In the genomic region with DNA sequence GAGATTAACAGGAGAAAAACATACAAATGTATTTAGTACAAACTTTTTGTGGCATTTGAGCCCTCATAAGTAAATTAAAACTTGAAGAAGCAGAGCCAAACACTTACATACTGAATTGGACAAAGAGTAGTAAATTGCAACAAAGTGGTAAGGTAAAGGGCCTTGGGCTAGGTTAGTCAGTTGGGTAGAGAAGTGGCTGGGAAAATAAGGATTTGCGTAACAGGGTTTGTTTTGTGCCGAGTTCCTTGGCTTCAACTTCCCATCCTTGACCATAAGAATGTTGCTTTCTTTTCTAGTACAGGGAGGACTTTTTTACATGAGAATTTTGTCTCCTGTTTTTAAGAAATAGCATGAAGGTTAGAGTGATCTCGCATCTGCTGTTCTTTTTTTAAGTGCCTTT, we compare ENCODE assay signal across 27 cellular contexts. TPM values are rescaled to one million over a fixed set of nuclear protein-coding genes. Genes with fewer than 3 reads are reported as not detected.
A peak's percentile ranks its signal among the peaks of the same experiment; 100 is the strongest.
DNase-seq lines count a peak whose midpoint lies in the region; ATAC-seq and TF ChIP-seq lines count a peak whose summit lies in the region.
"Had no signal": no experiment of that assay in that cellular context is flagged by ENCODE, and none has a peak within 500 bp of the region (broad histone marks: within the 10 kb centered on the region; RNA-seq: fewer than 3 reads in every experiment).

No MANE protein-coding gene starts in this region.

- ATAC-seq in thoracic aorta (ENCODE audit: insufficient number of reproducible peaks, low FRiP score, low read depth) = no peak
- no peak for ATAC-seq in GM18520 (IDR thresholded peaks at IDR 0.05; ENCODE audit: unreplicated experiment)
- no peak for ATAC-seq in HG03280 (IDR thresholded peaks at IDR 0.05; ENCODE audit: unreplicated experiment)
- ATAC-seq: activated naive CD8-positive, alpha-beta T cell treated with anti-CD3 and anti-CD28 coated beads, Interleukin-2, amount 50 U/mL, for 24 hours; CD8-positive, alpha-beta T cell; HepG2; SK-N-SH treated with all-trans-retinoic acid at 6 μM for 48 hours had no signal

- peak overlapping the region; percentile 40 to 49 for H3K27ac ChIP-seq in thoracic aorta
- H3K27ac ChIP-seq: cardiac muscle cell, neural progenitor cell, prostate gland, skin epidermis had no signal

- no peak overlapping the region for H3K4me2 ChIP-seq in Loucy (ENCODE audit: low read depth, low read length, poor library complexity, severe bottlenecking)
- H3K4me2 ChIP-seq: neural progenitor cell had no signal

- TF ChIP-seq CTCF in Loucy (conservative IDR thresholded peaks at IDR 0.05; ENCODE audit: low read length) (no peak), thoracic aorta (IDR thresholded peaks at IDR 0.05) (no peak)

- H3K4me1 ChIP-seq in Loucy (ENCODE audit: insufficient read depth, low read length, poor library complexity, severe bottlenecking) (peaks cover 6% of the 10 kb centered on the region), thoracic aorta (ENCODE audit: control insufficient read depth in 1 of 2, low read depth in 2 of 2) (peaks cover 0 to 12% of the 10 kb centered on the region in 2 donors)
- H3K4me1 ChIP-seq: neural progenitor cell, prostate gland had no signal

- H3K36me3 ChIP-seq in Loucy (ENCODE audit: insufficient read depth, low read length) (no peaks in the 10 kb centered on the region), thoracic aorta (no peaks in the 10 kb centered on the region)
- H3K36me3 ChIP-seq: cardiac muscle cell, neural progenitor cell, prostate gland had no signal

- H3K9me2 ChIP-seq in Loucy (replicated peaks; ENCODE audit: low read depth, low read length) = no peaks in the 10 kb centered on the region

- H3K4me3 ChIP-seq in Loucy (ENCODE audit: low read length, poor library complexity, severe bottlenecking) (no peak overlapping the region), thoracic aorta (no peak overlapping the region)
- H3K4me3 ChIP-seq: cardiac muscle cell, neural progenitor cell, prostate gland, skin epidermis had no signal

- H3K27me3 ChIP-seq in Loucy (ENCODE audit: insufficient read depth, low read length, poor library complexity, severe bottlenecking) (no peaks in the 10 kb centered on the region), thoracic aorta (replicated peaks; ENCODE audit: insufficient read depth) (no peaks in the 10 kb centered on the region)
- H3K27me3 ChIP-seq: cardiac muscle cell, neural progenitor cell had no signal

- H3K9me3 ChIP-seq in Loucy (ENCODE audit: insufficient read depth, low read depth, low read length) (no peaks in the 10 kb centered on the region), thoracic aorta (no peaks in the 10 kb centered on the region)
- H3K9me3 ChIP-seq: prostate gland had no signal

- no peaks in the 10 kb centered on the region for H3K79me2 ChIP-seq in Loucy (ENCODE audit: insufficient read depth, low read length)

- DNase-seq in amniotic epithelial cell (ENCODE audit: low read depth) (peak; percentile 76), fibroblast of peridontal ligament (ENCODE audit: extremely low read depth) (peak; percentile 55), thoracic aorta (ENCODE audit: low spot score) (no peak), NCI-H82 treated with DMSO at 0.1 percent for 48 hours (lab: John Stamatoyannopoulos, UW; ENCODE audit: unreplicated experiment) (no peak), GOT3 (lab: John Stamatoyannopoulos, UW) (no peak)
- DNase-seq: activated CD4-positive, alpha-beta T cell treated with anti-CD3 and anti-CD28 coated beads, Interleukin-2, amount 50 U/mL, for 48 hours; activated CD4-positive, CD25-positive, alpha-beta regulatory T cell; activated effector memory CD4-positive, alpha-beta T cell treated with anti-CD3 and anti-CD28 coated beads, Interleukin-2, amount 50 U/mL, for 16 hours; activated naive CD8-positive, alpha-beta T cell treated with anti-CD3 and anti-CD28 coated beads, Interleukin-2, amount 50 U/mL, for 24 hours; CD8-positive, alpha-beta T cell; DMS53; HFFc6; islet precursor cell; NCI-H1436; NCI-H524 treated with DMSO at 0.1 percent for 48 hours; stimulated activated CD4-positive, alpha-beta T cell treated with anti-CD3 and anti-CD28 coated beads, Interleukin-2, amount 100 ng/mL, for 24 hours had no signal

- H3K9ac ChIP-seq in Loucy (ENCODE audit: low read depth, low read length, poor library complexity, severe bottlenecking) = no peak overlapping the region
- H3K9ac ChIP-seq: neural progenitor cell had no signal

- H2AFZ ChIP-seq in Loucy (ENCODE audit: low read length) = 0 out of 2 replicates have a peak overlapping the region, but pooled peaks have one; percentile 18
- H2AFZ ChIP-seq: neural progenitor cell had no signal

- H4K20me1 ChIP-seq in Loucy (ENCODE audit: insufficient read depth, low read length, poor library complexity, severe bottlenecking) = no peaks in the 10 kb centered on the region

- H3F3A ChIP-seq in Loucy (ENCODE audit: low read depth) = no peaks in the 10 kb centered on the region

RNA-seq across cellular contexts. Expression of a gene that starts 33.3 kb away (rescaled TPM):
- total RNA-seq in thoracic aorta = not detected
- total RNA-seq: cardiac muscle cell; CD8-positive, alpha-beta T cell; dermis microvascular lymphatic vessel endothelial cell; HepG2; HFFc6; lower leg skin; prostate gland had no signal

RNA-seq across cellular contexts. Expression of a gene that starts 45.8 kb away (rescaled TPM):
- 1,000 to 10,000 TPM; 1,225 to 2,315 TPM for total RNA-seq in thoracic aorta
- total RNA-seq: cardiac muscle cell; CD8-positive, alpha-beta T cell; HFFc6 had no signal

Comparison
In these comparisons a context has a peak if more than half of its experiments do, and no peak if none do; other contexts are left out.
1. DNase-seq: peak in amniotic epithelial cell (single experiment) and fibroblast of peridontal ligament (single experiment); none in thoracic aorta (single experiment), NCI-H82 treated with DMSO at 0.1 percent for 48 hours (single experiment) and GOT3 (single experiment).